In the genomic region with DNA sequence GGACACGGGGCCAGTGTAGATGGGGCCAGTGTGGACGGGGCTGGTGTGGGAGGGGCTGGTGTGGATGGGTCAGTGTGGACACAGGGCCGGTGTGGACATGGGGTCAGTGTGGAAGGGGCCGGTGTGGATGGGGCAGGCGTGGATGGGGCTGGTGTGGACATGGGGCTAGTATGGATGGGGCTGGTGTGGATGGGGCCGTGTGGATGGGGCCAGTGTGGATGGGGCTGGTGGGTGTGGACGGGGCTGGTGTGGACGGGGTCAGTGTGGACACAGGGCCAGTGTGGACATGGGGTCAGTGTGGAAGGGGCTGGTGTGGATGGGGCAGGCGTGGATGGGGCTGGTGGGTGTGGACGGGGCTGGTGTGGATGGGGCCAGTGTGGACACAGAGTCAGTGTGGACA, we compare ENCODE assay signal across 23 cellular contexts.
"Had no signal": no experiment of that assay in that cellular context is flagged by ENCODE, and none has a peak within 500 bp of the region (broad histone marks: within the 10 kb centered on the region; RNA-seq: fewer than 3 reads in every experiment).

No MANE protein-coding gene starts in this region.

- H3K4me3 Mint-ChIP-seq: central memory CD8-positive, alpha-beta T cell; dendritic cell treated with granulocyte-macrophage colony-stimulating factor and Interleukin-4, amounts not matched to agents 40 ng/mL and 50 ng/mL, for 4 days; natural killer cell; neural crest cell had no signal

- H3K36me3 ChIP-seq: colonic mucosa, esophagus squamous epithelium, heart right ventricle, right lobe of liver, thoracic aorta, tibial nerve had no signal

- H3K9me3 ChIP-seq: colonic mucosa, esophagus squamous epithelium, heart right ventricle, right lobe of liver, thoracic aorta, tibial nerve had no signal

- DNase-seq: colonic mucosa; effector memory CD4-positive, alpha-beta T cell; esophagus squamous epithelium; foreskin melanocyte; glutamatergic neuron; heart right ventricle; hippocampal formation; mammary epithelial cell; natural killer cell; right lobe of liver; stimulated activated CD4-positive, alpha-beta T cell treated with anti-CD3 and anti-CD28 coated beads, Interleukin-12 subunit alpha, Interleukin-12 subunit beta, amount 100 ng/mL, for 4 hours; stimulated activated CD4-positive, alpha-beta T cell treated with anti-CD3 and anti-CD28 coated beads, Interleukin-1b, Interleukin-23, amount 100 ng/mL, for 48 hours; stimulated activated CD4-positive, alpha-beta T cell treated with anti-CD3 and anti-CD28 coated beads, Interleukin-4, amount 100 ng/mL, for 1 hour; stimulated activated CD8-positive, alpha-beta memory T cell treated with anti-CD3 and anti-CD28 coated beads, Interleukin-4, amount 100 ng/mL, for 48 hours; stimulated activated naive CD4-positive, alpha-beta T cell treated with Interleukin-2 at 50 U/mL for 16 hours had no signal

- H3K9ac ChIP-seq: parathyroid adenoma had no signal

- H3K27ac ChIP-seq: colonic mucosa, esophagus squamous epithelium, heart right ventricle, parathyroid adenoma, right lobe of liver, thoracic aorta, tibial nerve had no signal

- H3K4me2 ChIP-seq: smooth muscle cell had no signal

- H3K4me1 ChIP-seq: colonic mucosa, heart right ventricle, parathyroid adenoma, right lobe of liver had no signal

- H3K4me3 ChIP-seq: colonic mucosa, right lobe of liver, smooth muscle cell, thoracic aorta, tibial nerve had no signal

- H3K27ac Mint-ChIP-seq: dendritic cell treated with granulocyte-macrophage colony-stimulating factor and Interleukin-4, amounts not matched to agents 40 ng/mL and 50 ng/mL, for 4 days; natural killer cell; progenitor cell of endocrine pancreas had no signal

- H3K27me3 ChIP-seq: colonic mucosa, right lobe of liver had no signal

- H3K36me3 Mint-ChIP-seq: natural killer cell had no signal

- H3K4me1 Mint-ChIP-seq: central memory CD8-positive, alpha-beta T cell; neural crest cell had no signal

- H3K9me3 Mint-ChIP-seq: central memory CD8-positive, alpha-beta T cell; dendritic cell treated with granulocyte-macrophage colony-stimulating factor and Interleukin-4, amounts not matched to agents 40 ng/mL and 50 ng/mL, for 4 days; natural killer cell; neural crest cell had no signal
